ENCODE assay signal across 15 cellular contexts in genomic region chr2:235394278-235394828, GRCh38.
DNase-seq lines count a peak whose midpoint lies in the region; TF ChIP-seq lines count a peak whose summit lies in the region.
"Had no signal": no experiment of that assay in that cellular context is flagged by ENCODE, and none has a peak within 500 bp of the region (broad histone marks: within the 10 kb centered on the region; RNA-seq: fewer than 3 reads in every experiment).

No MANE protein-coding gene starts in this region.

- H3K36me3 ChIP-seq in kidney epithelial cell (ENCODE audit: control insufficient read depth, insufficient read depth, low read length), result no peaks in the 10 kb centered on the region
- H3K36me3 ChIP-seq: BLaER1 treated with 17β-estradiol and CSF1 and Interleukin-3, amounts not matched to agents 10 nM and 100 nM had no signal

- peaks cover 13% of the 10 kb centered on the region for H3K4me1 Mint-ChIP-seq in nephron progenitor cell

- H3K9me3 Mint-ChIP-seq in nephron progenitor cell, result peaks cover 5% of the 10 kb centered on the region

- H3K27ac Mint-ChIP-seq in nephron progenitor cell, result no peak overlapping the region
- H3K27ac Mint-ChIP-seq: activated CD4-positive, alpha-beta T cell treated with anti-CD3 and anti-CD28 coated beads, Interleukin-2, amount 10 ng/mL, durations not matched to agents 24 days and 14 days; activated naive CD8-positive, alpha-beta T cell; GM23338 had no signal

- no peak overlapping the region for H3K4me3 Mint-ChIP-seq in nephron progenitor cell
- H3K4me3 Mint-ChIP-seq: activated CD4-positive, alpha-beta T cell treated with anti-CD3 and anti-CD28 coated beads, Interleukin-2, amount 10 ng/mL, durations not matched to agents 24 days and 14 days; activated naive CD8-positive, alpha-beta T cell; GM23338 had no signal

- no peaks in the 10 kb centered on the region for H3K36me3 Mint-ChIP-seq in nephron progenitor cell (ENCODE audit: low read depth)
- H3K36me3 Mint-ChIP-seq: activated naive CD8-positive, alpha-beta T cell had no signal

- H3K27me3 Mint-ChIP-seq in nephron progenitor cell (ENCODE audit: low read depth, poor library complexity), result peaks cover 16% of the 10 kb centered on the region
- H3K27me3 Mint-ChIP-seq: activated CD4-positive, alpha-beta T cell treated with anti-CD3 and anti-CD28 coated beads, Interleukin-2, amount 10 ng/mL, durations not matched to agents 24 days and 14 days had no signal

- no peak overlapping the region for H3K4me3 ChIP-seq in kidney epithelial cell (ENCODE audit: low read depth, low read length)
- H3K4me3 ChIP-seq: BLaER1 treated with 17β-estradiol and CSF1 and Interleukin-3, amounts not matched to agents 10 nM and 100 nM; GM23338 had no signal

- TF ChIP-seq CTCF in kidney epithelial cell (IDR thresholded peaks at IDR 0.05; ENCODE audit: insufficient read depth, low read length, poor library complexity, severe bottlenecking) (no peak), nephron progenitor cell (IDR thresholded peaks at IDR 0.05) (no peak)

- DNase-seq in AG08395 (ENCODE audit: low spot score) (peak; percentile 73), HS-5 (ENCODE audit: low read depth) (peak; percentile 97), astrocyte of the hippocampus (ENCODE audit: low read depth, low spot score) (peak; percentile 72), kidney epithelial cell (ENCODE audit: low read depth) (peak; percentile 77), T-helper 1 cell (no peak), nephron progenitor cell (no peak)
- DNase-seq in activated CD4-positive, alpha-beta T cell treated with anti-CD3 and anti-CD28 coated beads, Interleukin-2, amount 50 U/mL, for 48 hours, result no peak
- DNase-seq in activated naive CD4-positive, alpha-beta T cell treated with Interleukin-2 at 50 U/mL for 16 hours, result no peak
- DNase-seq: activated CD4-positive, alpha-beta T cell treated with anti-CD3 and anti-CD28 coated beads, Interleukin-2, amount 10 ng/mL, durations not matched to agents 24 days and 14 days; kidney; NCI-H524; stimulated activated naive CD4-positive, alpha-beta T cell had no signal

- no peaks in the 10 kb centered on the region for H3K27me3 ChIP-seq in kidney epithelial cell (ENCODE audit: control insufficient read depth, insufficient read depth, low read length)

Comparison
In these comparisons a context has a peak if more than half of its experiments do, and no peak if none do; other contexts are left out.
1. DNase-seq: peak in AG08395 (single experiment), HS-5 (single experiment), astrocyte of the hippocampus (single experiment) and kidney epithelial cell (single experiment); none in activated CD4-positive, alpha-beta T cell treated with anti-CD3 and anti-CD28 coated beads, Interleukin-2, amount 50 U/mL, for 48 hours (0 of 2), T-helper 1 cell (0 of 5), nephron progenitor cell (single experiment) and activated naive CD4-positive, alpha-beta T cell treated with Interleukin-2 at 50 U/mL for 16 hours (single experiment).